In the genomic region with DNA sequence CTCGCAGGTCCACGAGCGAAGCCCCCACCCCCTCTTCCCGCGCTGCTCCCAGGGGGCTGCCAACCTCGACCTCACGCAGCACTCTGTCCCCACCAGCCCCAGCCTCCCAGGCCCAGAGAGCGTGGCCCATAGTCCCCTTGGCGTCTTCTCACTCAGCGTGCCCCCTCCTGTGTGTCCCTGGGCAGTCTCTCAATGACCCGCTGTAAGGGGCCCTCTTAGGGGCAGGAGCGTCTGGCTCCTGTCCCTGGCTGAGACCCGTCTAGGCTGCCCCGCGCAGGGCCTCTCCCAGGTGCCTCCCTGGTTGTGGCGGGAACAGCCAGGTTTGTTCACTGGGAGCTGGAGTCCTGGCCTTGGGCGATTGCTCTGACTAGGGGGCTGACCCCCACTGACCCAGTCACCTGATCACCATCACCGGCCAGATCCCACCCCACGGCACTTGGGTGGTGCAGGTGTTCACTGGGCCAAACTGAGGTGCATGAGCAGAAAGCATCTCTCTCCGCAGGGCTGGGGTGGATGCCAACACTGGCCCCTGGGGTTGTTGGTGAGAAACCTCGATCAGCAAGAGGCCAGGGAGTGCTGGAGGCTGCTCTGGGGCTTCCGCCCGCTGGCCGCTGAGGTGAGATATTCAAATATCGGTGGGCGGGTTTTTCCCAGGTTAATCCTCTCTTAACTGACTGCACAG, we compare ENCODE assay signal across 9 cellular contexts. TPM values are rescaled to one million over a fixed set of nuclear protein-coding genes. Genes with fewer than 3 reads are reported as not detected.
DNase-seq lines count a peak whose midpoint lies in the region; ATAC-seq, FAIRE-seq and TF ChIP-seq lines count a peak whose summit lies in the region.
"Had no signal": no experiment of that assay in that cellular context is flagged by ENCODE, and none has a peak within 500 bp of the region (broad histone marks: within the 10 kb centered on the region; RNA-seq: fewer than 3 reads in every experiment).

No MANE protein-coding gene starts in this region.

- H3K27ac ChIP-seq in HepG2 (ENCODE audit: extremely low read length, insufficient read depth, low read length): no peak overlapping the region

- peak; percentile 76 for TF ChIP-seq POLR2A in GM18505 (IDR thresholded peaks at IDR 0.05; ENCODE audit: borderline replicate concordance, extremely low read depth, insufficient read depth, insufficient read length)
- no peak for TF ChIP-seq POLR2A in HepG2 (IDR thresholded peaks at IDR 0.05; ENCODE audit: insufficient read depth in 1 of 2, low read depth in 2 of 2, low read length in 2 of 2)

- TF ChIP-seq EP300 in HepG2 (IDR thresholded peaks at IDR 0.05; ENCODE audit: low read depth in 2 of 2, low read length in 2 of 2) (no peak), HepG2 (CRISPR knock-in tag; IDR thresholded peaks at IDR 0.05; ENCODE audit: borderline replicate concordance) (no peak)

- no peak for TF ChIP-seq CTCF in mucosa of descending colon (IDR thresholded peaks at IDR 0.05)
- no peak for TF ChIP-seq CTCF in HepG2 (CRISPR knock-in tag; IDR thresholded peaks at IDR 0.05)

- no peak for TF ChIP-seq RAD21 in HepG2 (CRISPR knock-in tag; IDR thresholded peaks at IDR 0.05)

- 47% methylated on average over 15 of the region's 26 CpGs for WGBS in HepG2 (ENCODE audit: low lambda C conversion rate)

- H2AFZ ChIP-seq in HepG2 (ENCODE audit: low read length): no peak overlapping the region

- H3K79me2 ChIP-seq in HepG2 (ENCODE audit: insufficient read depth, low read length): no peaks in the 10 kb centered on the region

- H3K4me1 ChIP-seq in mucosa of descending colon (ENCODE audit: low read depth) (no peaks in the 10 kb centered on the region), HepG2 (ENCODE audit: insufficient read depth, low read length) (no peaks in the 10 kb centered on the region)

- POLR2A ChIA-PET in HepG2 (lab: Yijun Ruan, JAX): no interaction called here

- H3K4me2 ChIP-seq in HepG2 (ENCODE audit: low read depth, low read length): no peak overlapping the region

- no TSS peak for BruUV-seq in HepG2 (replicated peaks; lab: Mats Ljungman, UMichigan)

- no peak overlapping the region for H3K4me3 ChIP-seq in mucosa of descending colon
- no peak overlapping the region for H3K4me3 ChIP-seq in HepG2 (replicated peaks in 1 of 3; ENCODE audit: insufficient read depth in 1 of 3, low read depth in 2 of 3, low read length in 3 of 3)

- CTCF ChIA-PET in HepG2 (lab: Yijun Ruan, JAX; ENCODE audit: low intra/inter-chr PET ratio, low total read pairs): no interaction called here

- peak in 1 of 3 donors; percentile 71 for DNase-seq in mucosa of descending colon
- no peak for DNase-seq in NCI-H524 treated with DMSO at 0.1 percent for 48 hours (lab: John Stamatoyannopoulos, UW)
- DNase-seq in CD1c-positive myeloid dendritic cell (ENCODE audit: extremely low spot score): no peak
- DNase-seq in HepG2 (ENCODE audit: low spot score): no peak
- no peak for DNase-seq in NCI-H1417 treated with DMSO at 0.1 percent for 48 hours (lab: John Stamatoyannopoulos, UW)

- peaks cover 0 to 9% of the 10 kb centered on the region in 2 experiments; a peak in 2 of 5 replicates for H3K27me3 ChIP-seq in HepG2 (ENCODE audit: control insufficient read depth in 1 of 2, insufficient read depth in 2 of 2, low read length in 2 of 2)

- FAIRE-seq in HepG2 (lab: Jason Lieb, UNC): no peak

- intact Hi-C loops in mucosa of descending colon (cut with DNase I, micrococcal nuclease) (no loop called here), HepG2 (cut with micrococcal nuclease; ENCODE audit: unreplicated experiment) (no loop called here)

- H3K9me3 ChIP-seq in mucosa of descending colon: no peaks in the 10 kb centered on the region
- H3K9me3 ChIP-seq in HepG2 (ENCODE audit: low read length): no peaks in the 10 kb centered on the region

- ATAC-seq in GM18505 (IDR thresholded peaks at IDR 0.05; ENCODE audit: unreplicated experiment): peak; percentile 38
- peak; percentile 41 for ATAC-seq in GM21528 (IDR thresholded peaks at IDR 0.05; ENCODE audit: low FRiP score, unreplicated experiment)
- ATAC-seq in HG03354 (IDR thresholded peaks at IDR 0.05; ENCODE audit: poor library complexity, severe bottlenecking, unreplicated experiment): peak; percentile 38
- peak; percentile 70 for ATAC-seq in mucosa of descending colon
- no peak; the same call in 2 of the 3 replicates for ATAC-seq in HepG2

- H3K36me3 ChIP-seq in mucosa of descending colon (ENCODE audit: low read depth): no peaks in the 10 kb centered on the region
- no peaks in the 10 kb centered on the region for H3K36me3 ChIP-seq in HepG2 (replicated peaks in 1 of 2; ENCODE audit: control insufficient read depth in 1 of 2, insufficient read depth in 2 of 2, low read length in 2 of 2)

- in situ Hi-C loops in HepG2 (cut with HindIII; ENCODE audit: extremely low pct_ligation_motif_present, low pct_unique_long_range_greater_than_20kb): loop anchor here (25.0 kb wide), 1 partner anchor 310 kb away; no protein-coding TSS in a partner anchor

- no peak overlapping the region for H3K9ac ChIP-seq in HepG2 (ENCODE audit: insufficient read depth, low read depth, low read length)

- H4K20me1 ChIP-seq in HepG2 (ENCODE audit: insufficient read depth, low read length): 0 out of 2 replicates have a peak, but pooled peaks cover 2% of the 10 kb centered on the region

TF ChIP-seq in HepG2, 621 proteins besides CTCF, POLR2A, EP300 and RAD21:
- TF ChIP-seq RXRA (CRISPR knock-in tag; IDR thresholded peaks at IDR 0.05) (no peak), RELA (CRISPR knock-in tag; IDR thresholded peaks at IDR 0.05) (no peak), ZNF17 (CRISPR knock-in tag; IDR thresholded peaks at IDR 0.05) (no peak), REL (CRISPR knock-in tag; conservative IDR thresholded peaks at IDR 0.05) (no peak), ZNF678 (CRISPR knock-in tag; IDR thresholded peaks at IDR 0.05) (no peak), RFX3 (CRISPR knock-in tag; IDR thresholded peaks at IDR 0.05) (no peak), CCAR2 (optimal IDR thresholded peaks at IDR 0.05; ENCODE audit: low read depth, low read length) (no peak), NFIB (CRISPR knock-in tag; IDR thresholded peaks at IDR 0.05; ENCODE audit: borderline replicate concordance) (no peak), RBFOX2 (IDR thresholded peaks at IDR 0.05; ENCODE audit: low read depth, low read length) (no peak), MXI1 (IDR thresholded peaks at IDR 0.05; ENCODE audit: borderline replicate concordance, low read depth, low read length) (no peak), TEAD2 (CRISPR knock-in tag; IDR thresholded peaks at IDR 0.05) (no peak), MAFG (CRISPR knock-in tag; IDR thresholded peaks at IDR 0.05) (no peak)
- TF ChIP-seq, protein P1, sequence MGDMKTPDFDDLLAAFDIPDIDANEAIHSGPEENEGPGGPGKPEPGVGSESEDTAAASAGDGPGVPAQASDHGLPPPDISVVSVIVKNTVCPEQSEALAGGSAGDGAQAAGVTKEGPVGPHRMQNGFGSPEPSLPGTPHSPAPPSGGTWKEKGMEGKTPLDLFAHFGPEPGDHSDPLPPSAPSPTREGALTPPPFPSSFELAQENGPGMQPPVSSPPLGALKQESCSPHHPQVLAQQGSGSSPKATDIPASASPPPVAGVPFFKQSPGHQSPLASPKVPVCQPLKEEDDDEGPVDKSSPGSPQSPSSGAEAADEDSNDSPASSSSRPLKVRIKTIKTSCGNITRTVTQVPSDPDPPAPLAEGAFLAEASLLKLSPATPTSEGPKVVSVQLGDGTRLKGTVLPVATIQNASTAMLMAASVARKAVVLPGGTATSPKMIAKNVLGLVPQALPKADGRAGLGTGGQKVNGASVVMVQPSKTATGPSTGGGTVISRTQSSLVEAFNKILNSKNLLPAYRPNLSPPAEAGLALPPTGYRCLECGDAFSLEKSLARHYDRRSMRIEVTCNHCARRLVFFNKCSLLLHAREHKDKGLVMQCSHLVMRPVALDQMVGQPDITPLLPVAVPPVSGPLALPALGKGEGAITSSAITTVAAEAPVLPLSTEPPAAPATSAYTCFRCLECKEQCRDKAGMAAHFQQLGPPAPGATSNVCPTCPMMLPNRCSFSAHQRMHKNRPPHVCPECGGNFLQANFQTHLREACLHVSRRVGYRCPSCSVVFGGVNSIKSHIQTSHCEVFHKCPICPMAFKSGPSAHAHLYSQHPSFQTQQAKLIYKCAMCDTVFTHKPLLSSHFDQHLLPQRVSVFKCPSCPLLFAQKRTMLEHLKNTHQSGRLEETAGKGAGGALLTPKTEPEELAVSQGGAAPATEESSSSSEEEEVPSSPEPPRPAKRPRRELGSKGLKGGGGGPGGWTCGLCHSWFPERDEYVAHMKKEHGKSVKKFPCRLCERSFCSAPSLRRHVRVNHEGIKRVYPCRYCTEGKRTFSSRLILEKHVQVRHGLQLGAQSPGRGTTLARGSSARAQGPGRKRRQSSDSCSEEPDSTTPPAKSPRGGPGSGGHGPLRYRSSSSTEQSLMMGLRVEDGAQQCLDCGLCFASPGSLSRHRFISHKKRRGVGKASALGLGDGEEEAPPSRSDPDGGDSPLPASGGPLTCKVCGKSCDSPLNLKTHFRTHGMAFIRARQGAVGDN (CRISPR knock-in tag; IDR thresholded peaks at IDR 0.05): no peak
- TF ChIP-seq, protein P2, sequence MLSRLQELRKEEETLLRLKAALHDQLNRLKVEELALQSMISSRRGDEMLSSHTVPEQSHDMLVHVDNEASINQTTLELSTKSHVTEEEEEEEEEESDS (CRISPR knock-in tag; IDR thresholded peaks at IDR 0.05; ENCODE audit: borderline replicate concordance): no peak

RNA-seq across cellular contexts. Expression of a gene that starts 12.6 kb away (rescaled TPM):
- total RNA-seq in mucosa of descending colon: 1 to 10 TPM; 2.1 to 3.3 (median 2.2) TPM
- not detected in 2 replicates for total RNA-seq in HepG2 (2016; rRNA removed; fragmentation: Illumina TruSeq; extraction: Trizol)
- not detected in 2 replicates for total RNA-seq in HepG2 (2016; cell fraction: cytosol; rRNA removed; fragmentation: Illumina TruSeq; extraction: Trizol; ENCODE audit: low read depth)
- total RNA-seq in HepG2 (2016; cell fraction: insoluble cytoplasmic fraction; rRNA removed; fragmentation: Illumina TruSeq; extraction: Trizol): not detected in 2 replicates
- total RNA-seq in HepG2 (2016; cell fraction: membrane; rRNA removed; fragmentation: Illumina TruSeq; extraction: Trizol): not detected in 2 replicates
- not detected in 2 replicates for total RNA-seq in HepG2 (2016; cell fraction: nucleus; rRNA removed; fragmentation: Illumina TruSeq; extraction: Trizol)
- polyA plus RNA-seq in HepG2 (2011; rRNA removed): not detected in 2 replicates
- not detected in 2 replicates for polyA plus RNA-seq in HepG2 (2011; cell fraction: cytosol; rRNA removed)
- 0.05 and 0.14 TPM in 2 replicates for polyA plus RNA-seq in HepG2 (2011; cell fraction: nucleus; rRNA removed)
- not detected in 2 replicates for polyA plus RNA-seq in HepG2 (2012)
- not detected in 2 replicates for polyA plus RNA-seq in HepG2 (2016; cell fraction: cytosol; fragmentation: Illumina TruSeq; extraction: Trizol; ENCODE audit: low read depth)
- not detected in 2 replicates for polyA plus RNA-seq in HepG2 (2016; cell fraction: insoluble cytoplasmic fraction; fragmentation: Illumina TruSeq; extraction: Trizol; ENCODE audit: low read depth)
- not detected in 2 replicates for polyA plus RNA-seq in HepG2 (2016; cell fraction: membrane; fragmentation: Illumina TruSeq; extraction: Trizol; ENCODE audit: low read depth)
- polyA plus RNA-seq in HepG2 (2016; cell fraction: nucleus; fragmentation: Illumina TruSeq; extraction: Trizol; ENCODE audit: insufficient read depth, low read depth): not detected in 2 replicates
- 0.19 TPM in 1 of 2 replicates, not detected in the other for polyA minus RNA-seq in HepG2 (2011; rRNA and poly(A)+ RNA removed; ENCODE audit: low replicate concordance)
- not detected in 2 replicates for polyA minus RNA-seq in HepG2 (2011; cell fraction: cytosol; rRNA and poly(A)+ RNA removed)
- not detected in 2 replicates for polyA minus RNA-seq in HepG2 (2011; cell fraction: nucleus; rRNA and poly(A)+ RNA removed)
- total RNA-seq: MCF 10A had no signal
